In the genomic region with DNA sequence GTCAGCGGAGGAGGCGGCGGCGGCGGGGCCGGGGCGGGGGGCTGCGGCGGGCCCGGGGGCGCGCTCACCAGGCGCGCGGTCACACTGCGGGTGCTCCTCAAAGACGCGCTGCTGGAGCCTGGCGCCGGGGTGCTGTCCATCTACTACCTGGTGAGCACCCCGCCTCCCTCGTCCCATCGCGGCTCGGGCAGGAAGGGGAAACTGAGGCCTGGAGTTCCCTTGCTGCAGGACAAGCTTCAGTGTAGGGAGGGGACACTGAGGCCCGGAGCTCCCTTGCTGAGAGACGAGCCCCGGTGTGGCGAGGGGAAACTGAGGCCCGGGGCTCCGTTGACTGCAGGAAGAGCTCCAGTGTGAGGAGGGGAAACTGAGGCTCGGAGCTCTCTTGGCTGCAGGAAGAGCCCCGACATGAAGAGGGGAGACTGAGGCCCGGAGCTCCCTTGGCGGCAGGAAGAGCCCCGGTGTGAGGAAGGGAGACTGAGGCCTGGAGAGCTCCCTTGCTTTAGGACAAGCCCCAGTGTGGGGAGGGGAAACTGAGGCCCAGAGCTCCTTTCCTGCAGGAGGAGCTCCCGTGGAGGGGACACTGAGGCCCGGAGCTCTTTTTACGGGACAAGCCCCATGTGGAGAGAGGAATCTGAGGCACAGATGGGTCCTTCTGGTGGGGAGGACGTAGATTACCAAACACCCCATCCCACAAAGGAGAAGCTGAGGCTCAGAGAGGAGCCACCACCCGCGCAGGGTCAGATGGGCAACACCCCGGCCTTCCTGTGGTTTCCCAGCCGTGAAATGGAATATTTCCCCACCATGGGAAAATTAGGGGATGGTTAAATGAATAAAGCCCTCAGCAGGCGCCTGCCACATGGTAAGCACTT, we compare ENCODE assay signal across 2 cellular contexts.
TF ChIP-seq lines count a peak whose summit lies in the region.

No MANE protein-coding gene starts in this region.

TF ChIP-seq in SK-N-SH, 30 proteins besides CTCF, POLR2A, EP300 and RAD21:
- TF ChIP-seq MXI1 (IDR thresholded peaks at IDR 0.05; ENCODE audit: low read depth, low read length) (no peak), NFIC (IDR thresholded peaks at IDR 0.05; ENCODE audit: borderline replicate concordance) (no peak)
- TF ChIP-seq, protein P1, sequence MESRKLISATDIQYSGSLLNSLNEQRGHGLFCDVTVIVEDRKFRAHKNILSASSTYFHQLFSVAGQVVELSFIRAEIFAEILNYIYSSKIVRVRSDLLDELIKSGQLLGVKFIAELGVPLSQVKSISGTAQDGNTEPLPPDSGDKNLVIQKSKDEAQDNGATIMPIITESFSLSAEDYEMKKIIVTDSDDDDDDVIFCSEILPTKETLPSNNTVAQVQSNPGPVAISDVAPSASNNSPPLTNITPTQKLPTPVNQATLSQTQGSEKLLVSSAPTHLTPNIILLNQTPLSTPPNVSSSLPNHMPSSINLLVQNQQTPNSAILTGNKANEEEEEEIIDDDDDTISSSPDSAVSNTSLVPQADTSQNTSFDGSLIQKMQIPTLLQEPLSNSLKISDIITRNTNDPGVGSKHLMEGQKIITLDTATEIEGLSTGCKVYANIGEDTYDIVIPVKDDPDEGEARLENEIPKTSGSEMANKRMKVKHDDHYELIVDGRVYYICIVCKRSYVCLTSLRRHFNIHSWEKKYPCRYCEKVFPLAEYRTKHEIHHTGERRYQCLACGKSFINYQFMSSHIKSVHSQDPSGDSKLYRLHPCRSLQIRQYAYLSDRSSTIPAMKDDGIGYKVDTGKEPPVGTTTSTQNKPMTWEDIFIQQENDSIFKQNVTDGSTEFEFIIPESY (IDR thresholded peaks at IDR 0.05; ENCODE audit: borderline replicate concordance, low read depth): no peak
- TF ChIP-seq, protein P2, sequence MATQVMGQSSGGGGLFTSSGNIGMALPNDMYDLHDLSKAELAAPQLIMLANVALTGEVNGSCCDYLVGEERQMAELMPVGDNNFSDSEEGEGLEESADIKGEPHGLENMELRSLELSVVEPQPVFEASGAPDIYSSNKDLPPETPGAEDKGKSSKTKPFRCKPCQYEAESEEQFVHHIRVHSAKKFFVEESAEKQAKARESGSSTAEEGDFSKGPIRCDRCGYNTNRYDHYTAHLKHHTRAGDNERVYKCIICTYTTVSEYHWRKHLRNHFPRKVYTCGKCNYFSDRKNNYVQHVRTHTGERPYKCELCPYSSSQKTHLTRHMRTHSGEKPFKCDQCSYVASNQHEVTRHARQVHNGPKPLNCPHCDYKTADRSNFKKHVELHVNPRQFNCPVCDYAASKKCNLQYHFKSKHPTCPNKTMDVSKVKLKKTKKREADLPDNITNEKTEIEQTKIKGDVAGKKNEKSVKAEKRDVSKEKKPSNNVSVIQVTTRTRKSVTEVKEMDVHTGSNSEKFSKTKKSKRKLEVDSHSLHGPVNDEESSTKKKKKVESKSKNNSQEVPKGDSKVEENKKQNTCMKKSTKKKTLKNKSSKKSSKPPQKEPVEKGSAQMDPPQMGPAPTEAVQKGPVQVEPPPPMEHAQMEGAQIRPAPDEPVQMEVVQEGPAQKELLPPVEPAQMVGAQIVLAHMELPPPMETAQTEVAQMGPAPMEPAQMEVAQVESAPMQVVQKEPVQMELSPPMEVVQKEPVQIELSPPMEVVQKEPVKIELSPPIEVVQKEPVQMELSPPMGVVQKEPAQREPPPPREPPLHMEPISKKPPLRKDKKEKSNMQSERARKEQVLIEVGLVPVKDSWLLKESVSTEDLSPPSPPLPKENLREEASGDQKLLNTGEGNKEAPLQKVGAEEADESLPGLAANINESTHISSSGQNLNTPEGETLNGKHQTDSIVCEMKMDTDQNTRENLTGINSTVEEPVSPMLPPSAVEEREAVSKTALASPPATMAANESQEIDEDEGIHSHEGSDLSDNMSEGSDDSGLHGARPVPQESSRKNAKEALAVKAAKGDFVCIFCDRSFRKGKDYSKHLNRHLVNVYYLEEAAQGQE (IDR thresholded peaks at IDR 0.05; ENCODE audit: low read depth, low read length): no peak
TF ChIP-seq in SK-N-SH: peak in this region for 0.

TF ChIP-seq in SK-N-SH treated with all-trans-retinoic acid at 6 μM for 48 hours, 23 proteins besides CTCF, POLR2A, EP300 and RAD21:
- no peak for TF ChIP-seq ZNF8 (CRISPR knock-in tag; IDR thresholded peaks at IDR 0.05)
- no peak for TF ChIP-seq ARNTL (CRISPR knock-in tag; IDR thresholded peaks at IDR 0.05; ENCODE audit: borderline replicate concordance, low read depth)
- no peak for TF ChIP-seq POU6F1 (CRISPR knock-in tag; IDR thresholded peaks at IDR 0.05; ENCODE audit: borderline replicate concordance, low read depth)
- TF ChIP-seq GLIS3 (CRISPR knock-in tag; IDR thresholded peaks at IDR 0.05): no peak
- TF ChIP-seq OSR1 (CRISPR knock-in tag; IDR thresholded peaks at IDR 0.05): no peak
- TF ChIP-seq TOX (CRISPR knock-in tag; IDR thresholded peaks at IDR 0.05; ENCODE audit: borderline replicate concordance): no peak
- TF ChIP-seq ZC3H10 (CRISPR knock-in tag; IDR thresholded peaks at IDR 0.05): no peak
- no peak for TF ChIP-seq ZNF70 (CRISPR knock-in tag; IDR thresholded peaks at IDR 0.05)
- TF ChIP-seq ZNF565 (CRISPR knock-in tag; conservative IDR thresholded peaks at IDR 0.05; ENCODE audit: low read depth): no peak
- TF ChIP-seq TCF4 (CRISPR knock-in tag; IDR thresholded peaks at IDR 0.05; ENCODE audit: borderline replicate concordance): no peak
- TF ChIP-seq PATZ1 (CRISPR knock-in tag; IDR thresholded peaks at IDR 0.05; ENCODE audit: borderline replicate concordance): no peak
- TF ChIP-seq, protein P3, sequence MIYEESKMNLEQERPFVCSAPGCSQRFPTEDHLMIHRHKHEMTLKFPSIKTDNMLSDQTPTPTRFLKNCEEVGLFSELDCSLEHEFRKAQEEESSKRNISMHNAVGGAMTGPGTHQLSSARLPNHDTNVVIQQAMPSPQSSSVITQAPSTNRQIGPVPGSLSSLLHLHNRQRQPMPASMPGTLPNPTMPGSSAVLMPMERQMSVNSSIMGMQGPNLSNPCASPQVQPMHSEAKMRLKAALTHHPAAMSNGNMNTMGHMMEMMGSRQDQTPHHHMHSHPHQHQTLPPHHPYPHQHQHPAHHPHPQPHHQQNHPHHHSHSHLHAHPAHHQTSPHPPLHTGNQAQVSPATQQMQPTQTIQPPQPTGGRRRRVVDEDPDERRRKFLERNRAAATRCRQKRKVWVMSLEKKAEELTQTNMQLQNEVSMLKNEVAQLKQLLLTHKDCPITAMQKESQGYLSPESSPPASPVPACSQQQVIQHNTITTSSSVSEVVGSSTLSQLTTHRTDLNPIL (CRISPR knock-in tag; IDR thresholded peaks at IDR 0.05; ENCODE audit: low read depth): no peak
- TF ChIP-seq SNAI2 (CRISPR knock-in tag; IDR thresholded peaks at IDR 0.05): no peak
- TF ChIP-seq ESRRG (CRISPR knock-in tag; IDR thresholded peaks at IDR 0.05): no peak
- no peak for TF ChIP-seq TSHZ2 (CRISPR knock-in tag; IDR thresholded peaks at IDR 0.05)
- no peak for TF ChIP-seq ISL1 (CRISPR knock-in tag; IDR thresholded peaks at IDR 0.05)
- no peak for TF ChIP-seq CSDC2 (CRISPR knock-in tag; IDR thresholded peaks at IDR 0.05)
- TF ChIP-seq BACH2 (CRISPR knock-in tag; IDR thresholded peaks at IDR 0.05; ENCODE audit: borderline replicate concordance): no peak
- TF ChIP-seq, protein P4, sequence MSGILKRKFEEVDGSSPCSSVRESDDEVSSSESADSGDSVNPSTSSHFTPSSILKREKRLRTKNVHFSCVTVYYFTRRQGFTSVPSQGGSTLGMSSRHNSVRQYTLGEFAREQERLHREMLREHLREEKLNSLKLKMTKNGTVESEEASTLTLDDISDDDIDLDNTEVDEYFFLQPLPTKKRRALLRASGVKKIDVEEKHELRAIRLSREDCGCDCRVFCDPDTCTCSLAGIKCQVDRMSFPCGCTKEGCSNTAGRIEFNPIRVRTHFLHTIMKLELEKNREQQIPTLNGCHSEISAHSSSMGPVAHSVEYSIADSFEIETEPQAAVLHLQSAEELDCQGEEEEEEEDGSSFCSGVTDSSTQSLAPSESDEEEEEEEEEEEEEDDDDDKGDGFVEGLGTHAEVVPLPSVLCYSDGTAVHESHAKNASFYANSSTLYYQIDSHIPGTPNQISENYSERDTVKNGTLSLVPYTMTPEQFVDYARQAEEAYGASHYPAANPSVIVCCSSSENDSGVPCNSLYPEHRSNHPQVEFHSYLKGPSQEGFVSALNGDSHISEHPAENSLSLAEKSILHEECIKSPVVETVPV (CRISPR knock-in tag; IDR thresholded peaks at IDR 0.05): no peak
- no peak for TF ChIP-seq PPARA (CRISPR knock-in tag; IDR thresholded peaks at IDR 0.05; ENCODE audit: borderline replicate concordance)
